ENCODE assay signal across 2 cellular contexts in genomic region chr16:85159226-85159980, GRCh38.
TF ChIP-seq lines count a peak whose summit lies in the region.

No MANE protein-coding gene starts in this region.

TF ChIP-seq in GM23338, 12 proteins besides CTCF, POLR2A, EP300 and RAD21 (continued from another document):
- TF ChIP-seq REST (IDR thresholded peaks at IDR 0.05; ENCODE audit: unreplicated experiment) = no peak
- no peak for TF ChIP-seq ZNF114 (CRISPR knock-in tag; IDR thresholded peaks at IDR 0.05)
- TF ChIP-seq POLR2AphosphoS5 (IDR thresholded peaks at IDR 0.05; ENCODE audit: low read depth) = no peak
- TF ChIP-seq ZNF331 (CRISPR knock-in tag; IDR thresholded peaks at IDR 0.05; ENCODE audit: low read depth) = no peak
- no peak for TF ChIP-seq ZNF462 (CRISPR knock-in tag; IDR thresholded peaks at IDR 0.05)
- no peak for TF ChIP-seq EZH2phosphoT487 (IDR thresholded peaks at IDR 0.05; ENCODE audit: unreplicated experiment)
- TF ChIP-seq, protein P1, sequence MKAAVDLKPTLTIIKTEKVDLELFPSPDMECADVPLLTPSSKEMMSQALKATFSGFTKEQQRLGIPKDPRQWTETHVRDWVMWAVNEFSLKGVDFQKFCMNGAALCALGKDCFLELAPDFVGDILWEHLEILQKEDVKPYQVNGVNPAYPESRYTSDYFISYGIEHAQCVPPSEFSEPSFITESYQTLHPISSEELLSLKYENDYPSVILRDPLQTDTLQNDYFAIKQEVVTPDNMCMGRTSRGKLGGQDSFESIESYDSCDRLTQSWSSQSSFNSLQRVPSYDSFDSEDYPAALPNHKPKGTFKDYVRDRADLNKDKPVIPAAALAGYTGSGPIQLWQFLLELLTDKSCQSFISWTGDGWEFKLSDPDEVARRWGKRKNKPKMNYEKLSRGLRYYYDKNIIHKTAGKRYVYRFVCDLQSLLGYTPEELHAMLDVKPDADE (IDR thresholded peaks at IDR 0.05) = no peak

TF ChIP-seq in liver, 16 proteins besides CTCF, POLR2A, EP300 and RAD21 (continued from another document):
- TF ChIP-seq REST (IDR thresholded peaks at IDR 0.05) = no peak
